Comparison of ENCODE assay signal across 1 cellular context in the genomic region with DNA sequence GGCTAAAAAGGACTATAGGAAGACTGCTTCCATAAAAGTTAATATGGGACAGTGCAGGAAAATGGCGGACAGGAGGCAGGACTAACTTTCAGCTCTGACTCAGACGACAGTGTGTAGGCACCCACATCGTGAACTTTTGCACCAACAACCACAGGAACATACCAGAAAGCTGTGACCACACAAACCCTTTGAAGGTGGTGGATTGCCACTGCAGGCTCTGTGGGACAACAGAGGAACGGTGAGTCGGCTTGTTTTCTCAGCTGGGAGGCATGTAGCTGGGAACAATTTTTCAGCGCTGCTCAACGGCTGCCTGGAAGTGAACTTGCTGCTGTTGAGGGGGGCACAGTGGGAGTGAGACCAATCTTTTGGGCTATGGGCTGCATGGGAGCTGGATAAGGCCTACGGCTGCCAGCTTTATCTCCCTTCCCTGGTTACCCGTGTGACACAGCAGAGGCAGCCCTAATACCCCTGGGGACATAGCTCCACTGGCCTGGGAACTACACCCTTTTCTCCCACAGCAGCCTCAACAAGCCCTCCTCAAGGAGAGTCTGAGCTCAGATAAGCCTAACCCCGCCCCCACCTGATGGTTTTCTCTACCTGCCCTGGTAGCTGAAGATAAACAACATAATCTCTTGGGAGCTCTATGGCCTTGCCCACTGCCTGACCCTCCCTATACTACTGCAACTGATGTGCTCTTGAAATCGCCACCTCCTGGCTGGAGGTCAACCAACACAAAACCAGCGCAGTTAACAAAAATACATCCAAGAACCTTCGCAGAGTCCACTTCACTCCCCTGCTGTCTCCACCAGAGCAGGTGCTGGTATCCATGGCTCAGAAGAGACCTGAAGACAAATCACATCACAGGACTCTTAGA.
TF ChIP-seq lines count a peak whose summit lies in the region.

No MANE protein-coding gene starts in this region.

TF ChIP-seq in GM12878, 131 proteins besides CTCF, POLR2A, EP300 and RAD21:
- peak; percentile 41 for TF ChIP-seq MEF2B (IDR thresholded peaks at IDR 0.05; ENCODE audit: partially characterized antibody, poor library complexity, severe bottlenecking)
- TF ChIP-seq, protein P1, sequence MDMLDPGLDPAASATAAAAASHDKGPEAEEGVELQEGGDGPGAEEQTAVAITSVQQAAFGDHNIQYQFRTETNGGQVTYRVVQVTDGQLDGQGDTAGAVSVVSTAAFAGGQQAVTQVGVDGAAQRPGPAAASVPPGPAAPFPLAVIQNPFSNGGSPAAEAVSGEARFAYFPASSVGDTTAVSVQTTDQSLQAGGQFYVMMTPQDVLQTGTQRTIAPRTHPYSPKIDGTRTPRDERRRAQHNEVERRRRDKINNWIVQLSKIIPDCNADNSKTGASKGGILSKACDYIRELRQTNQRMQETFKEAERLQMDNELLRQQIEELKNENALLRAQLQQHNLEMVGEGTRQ (IDR thresholded peaks at IDR 0.05; ENCODE audit: borderline replicate concordance, low read depth, low read length): no peak
- no peak for TF ChIP-seq NR2F1 (conservative IDR thresholded peaks at IDR 0.05)
